8 cellular contexts compared by ENCODE assay signal in the genomic region with DNA sequence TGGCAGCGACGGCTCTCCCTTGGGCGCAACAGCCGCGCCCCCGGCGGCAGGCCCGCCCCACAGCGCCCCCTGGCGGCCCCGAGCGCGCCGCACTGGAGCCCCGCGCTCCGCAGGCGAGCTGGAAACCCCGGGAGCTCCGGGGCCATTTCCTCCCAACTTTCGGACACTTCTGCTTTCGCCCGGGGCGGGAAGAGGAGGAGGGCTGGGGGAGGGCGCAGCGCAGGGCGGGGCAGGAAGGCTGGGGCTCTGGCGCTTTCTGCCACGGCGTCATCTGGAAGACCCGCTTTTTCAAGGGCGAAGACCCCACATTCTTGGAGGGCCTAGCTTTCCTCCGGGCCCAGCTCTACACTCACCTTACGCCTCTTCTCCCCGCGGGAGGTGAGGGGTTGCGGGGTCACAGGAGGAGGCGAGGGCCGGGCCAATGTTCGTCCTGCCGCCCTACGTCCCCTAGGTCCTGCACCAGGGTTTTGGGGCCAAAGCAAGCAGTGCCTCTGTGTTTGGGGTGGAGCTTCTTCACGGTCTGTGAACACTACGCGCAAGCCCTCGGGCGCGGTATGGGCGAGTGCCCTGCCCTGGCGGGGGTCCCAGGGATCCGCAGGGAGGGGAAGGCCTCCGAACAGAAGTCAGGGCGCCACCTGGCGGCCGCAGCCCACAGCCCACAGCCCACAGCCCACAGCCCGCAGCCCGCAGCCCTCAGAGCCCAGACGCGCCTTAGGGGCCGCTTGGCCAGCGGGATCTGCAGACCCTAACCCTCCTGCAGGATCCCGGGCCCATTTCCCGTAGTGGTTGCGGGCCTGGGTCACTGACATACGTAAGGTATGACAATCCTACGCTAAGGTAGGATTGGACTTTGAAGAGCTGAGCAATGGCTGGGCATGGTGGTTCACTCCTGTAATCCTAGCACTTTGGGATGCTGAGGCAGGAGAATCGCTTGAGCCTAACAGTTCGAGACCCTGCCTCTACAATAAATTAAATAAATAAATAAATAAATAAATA. TPM values are rescaled to one million over a fixed set of nuclear protein-coding genes. Genes with fewer than 3 reads are reported as not detected.
DNase-seq lines count a peak whose midpoint lies in the region; ATAC-seq and TF ChIP-seq lines count a peak whose summit lies in the region.

No MANE protein-coding gene starts in this region.

- peak overlapping the region; percentile 91 for H3K4me2 ChIP-seq in mammary epithelial cell (ENCODE audit: insufficient read depth, low read depth, low read length)

- H3K36me3 Mint-ChIP-seq in immature natural killer cell, result no peaks in the 10 kb centered on the region

- no peaks in the 10 kb centered on the region for H3K9me3 Mint-ChIP-seq in immature natural killer cell

- H3K9me3 ChIP-seq in mammary epithelial cell (replicated peaks; ENCODE audit: insufficient read depth, low read length), result no peaks in the 10 kb centered on the region

- in situ Hi-C loops in ACHN (cut with HindIII; ENCODE audit: low pct_ligation_motif_present, low pct_unique_long_range_greater_than_20kb, low sequenced_read_pairs), result loop anchor here (25.0 kb wide), 1 partner anchor 204 kb away; no protein-coding TSS in a partner anchor
- in situ Hi-C loops in mammary epithelial cell (cut with MboI; ENCODE audit: low sequenced_read_pairs in 2 of 2), result loop anchor here (5.0 to 25.0 kb wide), 4 partner anchors 84 to 728 kb away; a partner anchor contains a TSS

- ATAC-seq in GM18861 (IDR thresholded peaks at IDR 0.05; ENCODE audit: unreplicated experiment) (peak; percentile 75), HG03103 (IDR thresholded peaks at IDR 0.05; ENCODE audit: low read depth, unreplicated experiment) (peak; percentile 82)

- 8% methylated on average over 16 of the region's 68 CpGs for WGBS in mammary epithelial cell (ENCODE audit: low coverage, missing lambda C conversion rate)

- H2AFZ ChIP-seq in mammary epithelial cell (ENCODE audit: low read depth, low read length), result peak overlapping the region; percentile 94

- H3K4me3 ChIP-seq in WI38 (ENCODE audit: low read depth, low read length) (peak overlapping the region; percentile 81), mammary epithelial cell (replicated peaks in 1 of 3; ENCODE audit: insufficient read depth in 1 of 3, low read depth in 2 of 3, low read length in 3 of 3) (peak overlapping the region; percentile 48 to 69 (median 58))

- H3K27me3 ChIP-seq in mammary epithelial cell (ENCODE audit: insufficient read depth, low read length), result no peaks in the 10 kb centered on the region

- no peaks in the 10 kb centered on the region for H3K79me2 ChIP-seq in mammary epithelial cell (ENCODE audit: insufficient read depth, low read length)

- dilution Hi-C loops in mammary epithelial cell (cut with HindIII; ENCODE audit: low sequenced_read_pairs), result loop anchor here (10.0 kb wide), 1 partner anchor 111 kb away; no protein-coding TSS in a partner anchor

- CTCF ChIA-PET in mammary epithelial cell (lab: Charles Lee; ENCODE audit: low non-redundant PET), result interaction anchor here (0.5 to 2.5 kb wide), 12 partner anchors 22 to 619 kb away, joined by 3 to 34 read pairs (median 4); a partner anchor contains a TSS

- no peaks in the 10 kb centered on the region for H4K20me1 ChIP-seq in mammary epithelial cell (ENCODE audit: insufficient read depth, low read length)

- peak overlapping the region; percentile 79 for H3K9ac ChIP-seq in mammary epithelial cell (ENCODE audit: insufficient read depth, low read length)

- TF ChIP-seq CTCF in WI38 (IDR thresholded peaks at IDR 0.05; ENCODE audit: low read depth, low read length), result peak; percentile 76
- TF ChIP-seq CTCF in mammary epithelial cell (conservative IDR thresholded peaks at IDR 0.05 in 1 of 2, IDR thresholded peaks at IDR 0.05 in 1 of 2; ENCODE audit: extremely low read depth in 1 of 2, insufficient read depth in 1 of 2, low read depth in 1 of 2, low read length in 2 of 2), result peak; percentile 61 to 87

- DNase-seq in ACHN, result peak; percentile 90
- DNase-seq in NCI-H2171 treated with DMSO at 0.1 percent for 48 hours (lab: John Stamatoyannopoulos, UW), result peak; percentile 83
- peak; percentile 82 for DNase-seq in mammary epithelial cell
- peak; percentile 69 to 74 (median 73) for DNase-seq in immature natural killer cell
- peak; percentile 76 for DNase-seq in smooth muscle cell of the brain vasculature (ENCODE audit: low read depth, low spot score)

- peaks cover 8% of the 10 kb centered on the region in 2 donors for H3K4me1 Mint-ChIP-seq in immature natural killer cell

- H3K27ac Mint-ChIP-seq in immature natural killer cell, result peak overlapping the region in 3 of 6 donors; percentile 62 to 72 (median 67)

- BruUV-seq in mammary epithelial cell (replicated peaks; lab: Mats Ljungman, UMichigan), result no TSS peak

- peak overlapping the region; percentile 81 to 87 (median 85) for H3K4me3 Mint-ChIP-seq in immature natural killer cell

- peak overlapping the region; percentile 50 for H3K27ac ChIP-seq in mammary epithelial cell (ENCODE audit: insufficient read depth, low read depth, low read length)

- H3K36me3 ChIP-seq in mammary epithelial cell (ENCODE audit: insufficient read depth, low read length), result no peaks in the 10 kb centered on the region

- H3K27me3 Mint-ChIP-seq in immature natural killer cell (ENCODE audit: low read depth in 3 of 3), result peaks cover 9 to 18% (median 15%) of the 10 kb centered on the region in 3 donors

- intact Hi-C loops in mammary epithelial cell (cut with micrococcal nuclease), result loop anchor here (1.0 to 5.0 kb wide), 6 partner anchors 80 to 734 kb away; a partner anchor contains a TSS

- H3K4me1 ChIP-seq in mammary epithelial cell (ENCODE audit: insufficient read depth, low read length), result peaks cover 15% of the 10 kb centered on the region

RNA-seq across cellular contexts. Expression of a gene that starts 31.1 kb away (rescaled TPM):
- total RNA-seq in mammary epithelial cell, result 1 to 10 TPM in 1 of 2 donors, under 1 TPM in 1; 0.64 to 1.5 TPM
- 0.48 TPM for polyA plus RNA-seq in mammary epithelial cell
- polyA minus RNA-seq in mammary epithelial cell, result not detected
- polyA plus RNA-seq in immature natural killer cell, result not detected

RNA-seq across cellular contexts. Expression of a gene that starts 31.2 kb away (rescaled TPM):
- under 1 TPM; 0.42 to 0.50 TPM for total RNA-seq in mammary epithelial cell
- polyA plus RNA-seq in mammary epithelial cell (0.09 TPM), immature natural killer cell (not detected)
- not detected for polyA minus RNA-seq in mammary epithelial cell

Comparison
In these comparisons a context has a peak if more than half of its experiments do, and no peak if none do; other contexts are left out.
1. Peak in every context shown above with its lines: DNase-seq, ATAC-seq, H3K4me3 ChIP-seq and H3K27ac ChIP-seq.